9 cellular contexts compared by ENCODE assay signal in genomic region chr5:172255444-172255843, GRCh38.
"Had no signal": no experiment of that assay in that cellular context is flagged by ENCODE, and none has a peak within 500 bp of the region (broad histone marks: within the 10 kb centered on the region; RNA-seq: fewer than 3 reads in every experiment).

No MANE protein-coding gene starts in this region.

- H3K4me1 Mint-ChIP-seq: H9 had no signal

- FAIRE-seq: K562 had no signal

- H3K4me3 Mint-ChIP-seq: H9, HFFc6 had no signal

- H2AFZ ChIP-seq: GM23248 had no signal

- DNase-seq: GM23248, GOT3, H9, HFFc6, IMR-90, KG1 had no signal

- H3K27ac ChIP-seq: GM23248, HL-60 had no signal

- ATAC-seq: HCT116, K562 had no signal

- H3K27ac Mint-ChIP-seq: H9, HFFc6 had no signal

- H3K9ac ChIP-seq: GM23248 had no signal

- H3K4me3 ChIP-seq: GM23248, K562 had no signal
